In the genomic region with DNA sequence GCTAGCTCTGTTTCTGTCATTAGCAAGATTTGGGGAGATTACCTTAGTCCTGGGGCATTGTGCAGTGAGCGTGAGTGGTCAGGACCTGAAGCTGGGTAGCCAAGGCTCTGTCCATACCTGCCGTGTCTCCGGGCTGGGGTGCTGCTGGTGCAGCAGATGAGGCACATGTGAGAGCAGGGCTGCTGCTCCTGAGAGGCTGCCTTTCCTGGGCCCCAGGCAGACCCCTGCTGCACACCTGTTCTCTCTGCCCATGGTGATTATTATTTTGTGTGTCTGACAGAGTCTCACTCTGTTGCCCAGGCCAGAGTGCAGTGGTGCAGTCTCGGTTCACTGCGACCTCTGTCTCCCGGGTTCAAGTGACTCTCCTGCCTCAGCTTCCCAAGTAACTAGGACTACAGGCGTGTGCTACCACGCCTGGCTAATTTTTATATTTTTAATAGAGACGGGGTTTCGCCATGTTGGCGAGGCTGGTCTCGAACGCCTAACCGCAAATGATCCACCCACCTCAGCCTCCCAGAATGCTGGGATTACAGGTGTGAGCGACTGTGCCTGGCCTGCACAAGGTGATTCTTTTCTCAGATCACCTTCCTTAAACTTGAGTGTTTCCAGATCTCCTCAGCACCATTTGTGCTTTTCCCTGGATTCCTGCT, we compare ENCODE assay signal across 20 cellular contexts.
"Had no signal": no experiment of that assay in that cellular context is flagged by ENCODE, and none has a peak within 500 bp of the region (broad histone marks: within the 10 kb centered on the region; RNA-seq: fewer than 3 reads in every experiment).

No MANE protein-coding gene starts in this region.

- H3K27ac ChIP-seq: colonic mucosa, gastrocnemius medialis, ovary, suprapubic skin had no signal

- H3K27ac Mint-ChIP-seq: activated CD4-positive, alpha-beta T cell treated with anti-CD3 and anti-CD28 coated beads, Interleukin-2, amount 10 ng/mL, durations not matched to agents 24 days and 14 days; activated CD8-positive, alpha-beta T cell treated with anti-CD3 and anti-CD28 coated beads for 36 hours; activated naive CD4-positive, alpha-beta T cell treated with anti-CD3 and anti-CD28 coated beads, Interleukin-2, amount 10 ng/mL, durations not matched to agents 7 days and 5 days; activated naive CD8-positive, alpha-beta T cell treated with anti-CD3 and anti-CD28 coated beads, Interleukin-2, amount 50 U/mL, for 24 hours; activated T-helper 2 cell treated with anti-CD3 and anti-CD28 coated beads, Interferon-gamma antibody, Interleukin-2, Interleukin-4, amounts not matched to agents 10 μg/mL and 5 μg/mL and 100 μg/mL, durations not matched to agents 14 hours and 24 hours and 36 hours; brain; stimulated activated naive CD8-positive, alpha-beta T cell treated with anti-CD3 and anti-CD28 coated beads, Interleukin-15, Interleukin-2, amounts not matched to agents 100 ng/mL and 50 ng/mL, for 24 hours; T-cell had no signal

- H3K36me3 Mint-ChIP-seq: brain had no signal

- H3K4me1 ChIP-seq: colonic mucosa, gastrocnemius medialis, suprapubic skin had no signal

- H3K4me3 ChIP-seq: colonic mucosa, gastrocnemius medialis, mucosa of descending colon, ovary, suprapubic skin had no signal

- ATAC-seq: activated CD8-positive, alpha-beta T cell treated with anti-CD3 and anti-CD28 coated beads for 36 hours; activated naive CD8-positive, alpha-beta T cell treated with anti-CD3 and anti-CD28 coated beads, Interleukin-2, amount 50 U/mL, for 24 hours; mucosa of descending colon; T-cell had no signal

- H3K9me3 ChIP-seq: colonic mucosa, gastrocnemius medialis, ovary, suprapubic skin had no signal

- DNase-seq: activated CD4-positive, alpha-beta T cell treated with anti-CD3 and anti-CD28 coated beads, Interleukin-2, amount 10 ng/mL, durations not matched to agents 24 days and 14 days; activated CD8-positive, alpha-beta T cell treated with anti-CD3 and anti-CD28 coated beads for 36 hours; activated naive CD4-positive, alpha-beta T cell treated with anti-CD3 and anti-CD28 coated beads, Interleukin-2, amount 10 ng/mL, durations not matched to agents 7 days and 5 days; activated naive CD8-positive, alpha-beta T cell treated with anti-CD3 and anti-CD28 coated beads, Interleukin-2, amount 50 U/mL, for 24 hours; activated T-cell treated with anti-CD3 and anti-CD28 coated beads, Interleukin-2, amount 50 U/mL, for 1 hour; anterior cingulate cortex; central memory CD4-positive, alpha-beta T cell; colonic mucosa; gastrocnemius medialis; kidney; naive B cell; stimulated activated CD8-positive, alpha-beta memory T cell treated with anti-CD3 and anti-CD28 coated beads, Interleukin-4, amount 100 ng/mL, for 48 hours; T-cell; trophoblast cell had no signal

- H3K36me3 ChIP-seq: colonic mucosa, ovary had no signal

- H3K9me3 Mint-ChIP-seq: activated CD4-positive, alpha-beta T cell treated with anti-CD3 and anti-CD28 coated beads, Interleukin-2, amount 10 ng/mL, durations not matched to agents 24 days and 14 days; activated CD8-positive, alpha-beta T cell treated with anti-CD3 and anti-CD28 coated beads for 36 hours; activated naive CD8-positive, alpha-beta T cell treated with anti-CD3 and anti-CD28 coated beads, Interleukin-2, amount 50 U/mL, for 24 hours; activated T-helper 2 cell treated with anti-CD3 and anti-CD28 coated beads, Interferon-gamma antibody, Interleukin-2, Interleukin-4, amounts not matched to agents 10 μg/mL and 5 μg/mL and 100 μg/mL, durations not matched to agents 14 hours and 24 hours and 36 hours; stimulated activated naive CD8-positive, alpha-beta T cell treated with anti-CD3 and anti-CD28 coated beads, Interleukin-15, Interleukin-2, amounts not matched to agents 100 ng/mL and 50 ng/mL, for 24 hours; T-cell had no signal

- H3K4me3 Mint-ChIP-seq: activated CD4-positive, alpha-beta T cell treated with anti-CD3 and anti-CD28 coated beads, Interleukin-2, amount 10 ng/mL, durations not matched to agents 24 days and 14 days; activated CD8-positive, alpha-beta T cell treated with anti-CD3 and anti-CD28 coated beads for 36 hours; activated naive CD4-positive, alpha-beta T cell treated with anti-CD3 and anti-CD28 coated beads, Interleukin-2, amount 10 ng/mL, durations not matched to agents 7 days and 5 days; activated naive CD8-positive, alpha-beta T cell treated with anti-CD3 and anti-CD28 coated beads, Interleukin-2, amount 50 U/mL, for 24 hours; brain; stimulated activated naive CD8-positive, alpha-beta T cell treated with anti-CD3 and anti-CD28 coated beads, Interleukin-15, Interleukin-2, amounts not matched to agents 100 ng/mL and 50 ng/mL, for 24 hours; T-cell had no signal

- H3K27me3 Mint-ChIP-seq: activated CD4-positive, alpha-beta T cell treated with anti-CD3 and anti-CD28 coated beads, Interleukin-2, amount 10 ng/mL, durations not matched to agents 24 days and 14 days; activated CD8-positive, alpha-beta T cell treated with anti-CD3 and anti-CD28 coated beads for 36 hours; activated naive CD4-positive, alpha-beta T cell treated with anti-CD3 and anti-CD28 coated beads, Interleukin-2, amount 10 ng/mL, durations not matched to agents 7 days and 5 days; activated naive CD8-positive, alpha-beta T cell treated with anti-CD3 and anti-CD28 coated beads, Interleukin-2, amount 50 U/mL, for 24 hours; brain; naive B cell; stimulated activated naive CD8-positive, alpha-beta T cell treated with anti-CD3 and anti-CD28 coated beads, Interleukin-15, Interleukin-2, amounts not matched to agents 100 ng/mL and 50 ng/mL, for 24 hours; T-cell had no signal

- FAIRE-seq: kidney had no signal
